26 cellular contexts compared by ENCODE assay signal in the genomic region with DNA sequence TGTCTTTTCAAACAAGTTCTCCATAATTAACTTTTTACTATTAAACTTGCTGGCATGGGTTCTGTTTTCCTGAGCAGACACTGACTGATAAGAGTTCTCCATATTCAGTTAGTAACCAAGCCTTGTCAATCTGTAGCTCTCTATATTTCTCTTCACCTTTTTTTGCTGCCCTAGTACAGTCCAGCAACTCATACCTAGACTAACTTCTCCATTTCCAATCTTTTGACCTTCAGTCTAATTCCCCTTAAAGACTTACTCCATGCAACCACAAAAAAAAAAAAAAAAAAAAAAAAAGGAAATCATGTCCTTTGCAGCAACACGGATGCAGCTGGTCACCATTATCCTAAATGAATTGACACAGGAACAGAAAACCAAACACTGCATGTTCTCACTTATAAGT.
DNase-seq lines count a peak whose midpoint lies in the region; ATAC-seq and TF ChIP-seq lines count a peak whose summit lies in the region.
"Had no signal": no experiment of that assay in that cellular context is flagged by ENCODE, and none has a peak within 500 bp of the region (broad histone marks: within the 10 kb centered on the region; RNA-seq: fewer than 3 reads in every experiment).

No MANE protein-coding gene starts in this region.

- CTCF ChIA-PET in activated CD4-positive, alpha-beta T cell treated with anti-CD3 and anti-CD28 coated beads for 36 hours (lab: Charles Lee): interaction anchor here (3.5 kb wide), 1 partner anchor 11 kb away, joined by 22 read pairs; no protein-coding TSS in a partner anchor
- CTCF ChIA-PET in CD4-positive, alpha-beta memory T cell (lab: Charles Lee; ENCODE audit: partially characterized antibody): interaction anchor here (1.6 to 3.7 kb wide), 2 partner anchors 60 to 135 kb away, joined by 5 to 22 read pairs; no protein-coding TSS in a partner anchor

- TF ChIP-seq CTCF in NB4 (IDR thresholded peaks at IDR 0.05; ENCODE audit: low read depth, low read length): no peak
- no peak for TF ChIP-seq CTCF in transverse colon (IDR thresholded peaks at IDR 0.05)

- TF ChIP-seq EP300 in transverse colon (IDR thresholded peaks at IDR 0.05; ENCODE audit: low read depth): no peak

- H3K4me1 Mint-ChIP-seq in activated CD4-positive, alpha-beta T cell treated with anti-CD3 and anti-CD28 coated beads for 36 hours: peaks cover 48% of the 10 kb centered on the region
- H3K4me1 Mint-ChIP-seq in CD4-positive, alpha-beta memory T cell: peaks cover 13 to 24% (median 17%) of the 10 kb centered on the region in 4 donors
- H3K4me1 Mint-ChIP-seq in activated naive CD8-positive, alpha-beta T cell treated with anti-CD3 and anti-CD28 coated beads, Interleukin-2, amount 10 ng/mL, durations not matched to agents 7 days and 5 days: peaks cover 29% of the 10 kb centered on the region

- peaks cover 2% of the 10 kb centered on the region for H3K27me3 Mint-ChIP-seq in activated CD4-positive, alpha-beta T cell treated with anti-CD3 and anti-CD28 coated beads for 36 hours
- H3K27me3 Mint-ChIP-seq in CD4-positive, alpha-beta memory T cell: no peaks in the 10 kb centered on the region
- H3K27me3 Mint-ChIP-seq in activated naive CD8-positive, alpha-beta T cell treated with anti-CD3 and anti-CD28 coated beads, Interleukin-2, amount 10 ng/mL, durations not matched to agents 7 days and 5 days: no peaks in the 10 kb centered on the region

- H3K27me3 ChIP-seq in CD4-positive, alpha-beta memory T cell (ENCODE audit: insufficient read depth, low read length): no peaks in the 10 kb centered on the region
- H3K27me3 ChIP-seq in transverse colon: no peaks in the 10 kb centered on the region
- H3K27me3 ChIP-seq: BLaER1 treated with 17β-estradiol and CSF1 and Interleukin-3, amounts not matched to agents 10 nM and 100 nM; sigmoid colon; suprapubic skin; uterus had no signal

- H3K9me3 ChIP-seq in CD4-positive, alpha-beta memory T cell (ENCODE audit: control insufficient read depth in 1 of 2, low read length in 2 of 2): no peaks in the 10 kb centered on the region
- H3K9me3 ChIP-seq in transverse colon: no peaks in the 10 kb centered on the region
- H3K9me3 ChIP-seq: BLaER1 treated with 17β-estradiol and CSF1 and Interleukin-3, amounts not matched to agents 10 nM and 100 nM; sigmoid colon; suprapubic skin; uterus had no signal

- no peak overlapping the region for H3K27ac ChIP-seq in CD4-positive, alpha-beta memory T cell (ENCODE audit: low read depth, low read length)
- no peak overlapping the region for H3K27ac ChIP-seq in transverse colon
- H3K27ac ChIP-seq: sigmoid colon, suprapubic skin, uterus, VCaP had no signal

- peaks cover 21% of the 10 kb centered on the region for H3K4me1 ChIP-seq in CD4-positive, alpha-beta memory T cell (ENCODE audit: insufficient read depth, low read length)
- H3K4me1 ChIP-seq in transverse colon: peaks cover 0 to 8% (median 0%) of the 10 kb centered on the region in 4 donors
- H3K4me1 ChIP-seq: suprapubic skin, uterus had no signal

- no peak overlapping the region for H3K4me3 Mint-ChIP-seq in activated CD4-positive, alpha-beta T cell treated with anti-CD3 and anti-CD28 coated beads for 36 hours
- peak overlapping the region in 2 of 8 donors; percentile 36 to 51 for H3K4me3 Mint-ChIP-seq in CD4-positive, alpha-beta memory T cell
- H3K4me3 Mint-ChIP-seq in activated naive CD8-positive, alpha-beta T cell treated with anti-CD3 and anti-CD28 coated beads, Interleukin-2, amount 10 ng/mL, durations not matched to agents 7 days and 5 days: peak overlapping the region; percentile 21

- TF ChIP-seq POLR2A in NB4 (IDR thresholded peaks at IDR 0.05; ENCODE audit: extremely low read depth, insufficient read length): no peak
- no peak for TF ChIP-seq POLR2A in transverse colon (IDR thresholded peaks at IDR 0.05)

- in situ Hi-C loops in transverse colon (cut with MboI; ENCODE audit: low pct_ligation_motif_present in 1 of 4, low pct_unique_long_range_greater_than_20kb in 1 of 4, low sequenced_read_pairs in 3 of 4): no loop called here

- no peak overlapping the region for H3K4me3 ChIP-seq in CD4-positive, alpha-beta memory T cell (ENCODE audit: low read length in 2 of 2)
- H3K4me3 ChIP-seq in NB4 (ENCODE audit: low read depth, low read length): no peak overlapping the region
- no peak overlapping the region for H3K4me3 ChIP-seq in transverse colon
- H3K4me3 ChIP-seq: BLaER1 treated with 17β-estradiol and CSF1 and Interleukin-3, amounts not matched to agents 10 nM and 100 nM; lung; sigmoid colon; suprapubic skin; uterus had no signal

- intact Hi-C loops in activated CD4-positive, alpha-beta T cell treated with anti-CD3 and anti-CD28 coated beads for 36 hours (cut with DNase I, micrococcal nuclease): loop anchor here (2.0 to 5.0 kb wide), 2 partner anchors 42 to 534 kb away; no protein-coding TSS in a partner anchor
- intact Hi-C loops in CD4-positive, alpha-beta memory T cell (cut with micrococcal nuclease): loop anchor here (2.0 kb wide), 1 partner anchor 54 kb away; no protein-coding TSS in a partner anchor
- intact Hi-C loops in transverse colon (cut with DNase I; ENCODE audit: low total_unique reads): no loop called here

- no peaks in the 10 kb centered on the region for H3K36me3 ChIP-seq in CD4-positive, alpha-beta memory T cell (ENCODE audit: insufficient read depth, low read length)
- no peaks in the 10 kb centered on the region for H3K36me3 ChIP-seq in transverse colon
- H3K36me3 ChIP-seq: BLaER1 treated with 17β-estradiol and CSF1 and Interleukin-3, amounts not matched to agents 10 nM and 100 nM; sigmoid colon; suprapubic skin; uterus had no signal

- WGBS in transverse colon (ENCODE audit: low coverage in 1 of 2), 2 donors: 9 to 29% methylated on average over 1 of the region's 1 CpG

- H3K9me3 Mint-ChIP-seq in activated CD4-positive, alpha-beta T cell treated with anti-CD3 and anti-CD28 coated beads for 36 hours (ENCODE audit: low read depth): no peaks in the 10 kb centered on the region
- no peaks in the 10 kb centered on the region for H3K9me3 Mint-ChIP-seq in CD4-positive, alpha-beta memory T cell
- no peaks in the 10 kb centered on the region for H3K9me3 Mint-ChIP-seq in activated naive CD8-positive, alpha-beta T cell treated with anti-CD3 and anti-CD28 coated beads, Interleukin-2, amount 10 ng/mL, durations not matched to agents 7 days and 5 days

- peak overlapping the region; percentile 60 for H3K27ac Mint-ChIP-seq in activated CD4-positive, alpha-beta T cell treated with anti-CD3 and anti-CD28 coated beads for 36 hours
- peak overlapping the region in 6 of 7 donors; percentile 54 to 92 (median 79) for H3K27ac Mint-ChIP-seq in CD4-positive, alpha-beta memory T cell
- peak overlapping the region; percentile 42 for H3K27ac Mint-ChIP-seq in activated naive CD8-positive, alpha-beta T cell treated with anti-CD3 and anti-CD28 coated beads, Interleukin-2, amount 10 ng/mL, durations not matched to agents 7 days and 5 days
- H3K27ac Mint-ChIP-seq: progenitor cell of endocrine pancreas had no signal

- no peaks in the 10 kb centered on the region for H3K36me3 Mint-ChIP-seq in activated CD4-positive, alpha-beta T cell treated with anti-CD3 and anti-CD28 coated beads for 36 hours (ENCODE audit: low read depth)
- H3K36me3 Mint-ChIP-seq in CD4-positive, alpha-beta memory T cell: no peaks in the 10 kb centered on the region
- H3K36me3 Mint-ChIP-seq in activated naive CD8-positive, alpha-beta T cell treated with anti-CD3 and anti-CD28 coated beads, Interleukin-2, amount 10 ng/mL, durations not matched to agents 7 days and 5 days: peaks cover 4% of the 10 kb centered on the region

- POLR2A ChIA-PET in activated CD4-positive, alpha-beta T cell treated with anti-CD3 and anti-CD28 coated beads for 36 hours (lab: Charles Lee): no interaction called here
- POLR2A ChIA-PET in CD4-positive, alpha-beta memory T cell (lab: Charles Lee; ENCODE audit: partially characterized antibody): interaction anchor here (1.5 to 2.9 kb wide), 4 partner anchors 11 to 135 kb away, joined by 5 to 21 read pairs (median 12); no protein-coding TSS in a partner anchor
- POLR2A ChIA-PET in activated naive CD8-positive, alpha-beta T cell treated with anti-CD3 and anti-CD28 coated beads, Interleukin-2, amount 10 ng/mL, durations not matched to agents 7 days and 5 days (lab: Charles Lee): interaction anchor here (0.7 to 2.0 kb wide), 3 partner anchors 11 to 320 kb away, joined by 6 to 8 read pairs (median 7); no protein-coding TSS in a partner anchor

- no peak for DNase-seq in activated CD4-positive, alpha-beta T cell treated with anti-CD3 and anti-CD28 coated beads for 36 hours
- DNase-seq in activated CD4-positive, alpha-beta T cell treated with anti-CD3 and anti-CD28 coated beads, Interleukin-2, amount 50 U/mL, for 4 hours: no peak
- no peak for DNase-seq in CD4-positive, alpha-beta memory T cell
- DNase-seq in NB4 (ENCODE audit: low read depth) (peak; percentile 22), Kasumi-1 (lab: John Stamatoyannopoulos, UW) (no peak), transverse colon (no peak), DMS53 (lab: John Stamatoyannopoulos, UW) (no peak)
- DNase-seq in activated naive CD8-positive, alpha-beta T cell treated with anti-CD3 and anti-CD28 coated beads, Interleukin-2, amount 10 ng/mL, durations not matched to agents 7 days and 5 days: no peak
- DNase-seq: ACHN, amygdala, cortex of kidney, DMS 273 treated with DMSO at 0.1 percent for 48 hours, H7, IMR-90, NCI-H1694, NCI-H2171 treated with DMSO at 0.1 percent for 48 hours, NCI-H526, PC-3, SHP77, sigmoid colon, uterus had no signal

- ATAC-seq in activated CD4-positive, alpha-beta T cell treated with anti-CD3 and anti-CD28 coated beads for 36 hours: no peak
- ATAC-seq in activated naive CD8-positive, alpha-beta T cell treated with anti-CD3 and anti-CD28 coated beads, Interleukin-2, amount 10 ng/mL, durations not matched to agents 7 days and 5 days (ENCODE audit: low read depth): no peak
- ATAC-seq: PC-3 had no signal
